In genomic region chr1:6330410-6330827, GRCh38 we compare ENCODE assay signal across 13 cellular contexts.
DNase-seq lines count a peak whose midpoint lies in the region; ATAC-seq and TF ChIP-seq lines count a peak whose summit lies in the region.
"Had no signal": no experiment of that assay in that cellular context is flagged by ENCODE, and none has a peak within 500 bp of the region (broad histone marks: within the 10 kb centered on the region; RNA-seq: fewer than 3 reads in every experiment).

No MANE protein-coding gene starts in this region.

- no peak overlapping the region for H2AFZ ChIP-seq in smooth muscle cell (ENCODE audit: low read depth)
- H2AFZ ChIP-seq: parathyroid adenoma had no signal

- 92% methylated on average over 14 of the region's 14 CpGs for WGBS in smooth muscle cell (ENCODE audit: low lambda C conversion rate)
- 32% methylated on average over 14 of the region's 14 CpGs for WGBS in prostate gland

- intact Hi-C loops in prostate gland (cut with DNase I) = no loop called here

- no peak for ATAC-seq in HG02571 (IDR thresholded peaks at IDR 0.05; ENCODE audit: unreplicated experiment)

- H3K79me2 ChIP-seq in smooth muscle cell (ENCODE audit: low read depth) = no peaks in the 10 kb centered on the region
- H3K79me2 ChIP-seq: parathyroid adenoma had no signal

- H3F3A ChIP-seq in smooth muscle cell (ENCODE audit: low read depth) = no peaks in the 10 kb centered on the region

- H3K36me3 ChIP-seq in smooth muscle cell (ENCODE audit: low read depth) (no peaks in the 10 kb centered on the region), prostate gland (no peaks in the 10 kb centered on the region)

- H3K4me1 ChIP-seq in smooth muscle cell (ENCODE audit: low read depth) (peaks cover 2% of the 10 kb centered on the region), prostate gland (replicated peaks) (no peaks in the 10 kb centered on the region)
- H3K4me1 ChIP-seq: parathyroid adenoma had no signal

- no peak overlapping the region for H3K27ac ChIP-seq in smooth muscle cell (ENCODE audit: low read depth)
- H3K27ac ChIP-seq in prostate gland = no peak overlapping the region
- H3K27ac ChIP-seq: parathyroid adenoma had no signal

- TF ChIP-seq CTCF in fibroblast of villous mesenchyme (IDR thresholded peaks at IDR 0.05; ENCODE audit: insufficient read depth, low read depth, low read length) (no peak), smooth muscle cell (IDR thresholded peaks at IDR 0.05; ENCODE audit: borderline replicate concordance, insufficient read depth, poor library complexity, severe bottlenecking) (no peak), prostate gland (IDR thresholded peaks at IDR 0.05) (no peak)

- H3K9me3 ChIP-seq in smooth muscle cell (replicated peaks; ENCODE audit: low read depth) (no peaks in the 10 kb centered on the region), prostate gland (no peaks in the 10 kb centered on the region)

- no peaks in the 10 kb centered on the region for H3K27me3 ChIP-seq in smooth muscle cell (ENCODE audit: low read depth)
- H3K27me3 ChIP-seq in prostate gland (replicated peaks; ENCODE audit: insufficient read depth) = no peaks in the 10 kb centered on the region

- H3K4me3 ChIP-seq in fibroblast of villous mesenchyme (ENCODE audit: low read depth, low read length) = no peak overlapping the region
- no peak overlapping the region for H3K4me3 ChIP-seq in smooth muscle cell
- no peak overlapping the region for H3K4me3 ChIP-seq in prostate gland

- no peak overlapping the region for H3K4me2 ChIP-seq in smooth muscle cell

- TF ChIP-seq POLR2A in prostate gland (IDR thresholded peaks at IDR 0.05) = no peak

- no peaks in the 10 kb centered on the region for H4K20me1 ChIP-seq in smooth muscle cell (ENCODE audit: low read depth)

- DNase-seq in DMS79 treated with DMSO at 0.1 percent for 48 hours (lab: John Stamatoyannopoulos, UW) (peak; percentile 19), RPMI7951 (ENCODE audit: low read depth) (peak; percentile 93), fibroblast of villous mesenchyme (ENCODE audit: low read depth) (peak; percentile 34), putamen (ENCODE audit: low spot score) (peak; percentile 62), kidney glomerular epithelial cell (lab: John Stamatoyannopoulos, UW) (no peak), smooth muscle cell (lab: John Stamatoyannopoulos, UW; ENCODE audit: unreplicated experiment) (no peak), prostate gland (ENCODE audit: low spot score) (no peak)
- DNase-seq: activated effector memory CD4-positive, alpha-beta T cell treated with anti-CD3 and anti-CD28 coated beads, Interleukin-2, amount 50 U/mL, for 16 hours; Calu3; islet precursor cell; NCI-H1930 had no signal

- H3K9ac ChIP-seq in smooth muscle cell (ENCODE audit: low read depth) = no peak overlapping the region
- H3K9ac ChIP-seq: parathyroid adenoma had no signal

Comparison
In these comparisons a context has a peak if more than half of its experiments do, and no peak if none do; other contexts are left out.
1. DNase-seq: peak in DMS79 treated with DMSO at 0.1 percent for 48 hours (single experiment), RPMI7951 (single experiment), fibroblast of villous mesenchyme (single experiment) and putamen (single experiment); none in kidney glomerular epithelial cell (single experiment), smooth muscle cell (single experiment) and prostate gland (single experiment).